In the genomic region with DNA sequence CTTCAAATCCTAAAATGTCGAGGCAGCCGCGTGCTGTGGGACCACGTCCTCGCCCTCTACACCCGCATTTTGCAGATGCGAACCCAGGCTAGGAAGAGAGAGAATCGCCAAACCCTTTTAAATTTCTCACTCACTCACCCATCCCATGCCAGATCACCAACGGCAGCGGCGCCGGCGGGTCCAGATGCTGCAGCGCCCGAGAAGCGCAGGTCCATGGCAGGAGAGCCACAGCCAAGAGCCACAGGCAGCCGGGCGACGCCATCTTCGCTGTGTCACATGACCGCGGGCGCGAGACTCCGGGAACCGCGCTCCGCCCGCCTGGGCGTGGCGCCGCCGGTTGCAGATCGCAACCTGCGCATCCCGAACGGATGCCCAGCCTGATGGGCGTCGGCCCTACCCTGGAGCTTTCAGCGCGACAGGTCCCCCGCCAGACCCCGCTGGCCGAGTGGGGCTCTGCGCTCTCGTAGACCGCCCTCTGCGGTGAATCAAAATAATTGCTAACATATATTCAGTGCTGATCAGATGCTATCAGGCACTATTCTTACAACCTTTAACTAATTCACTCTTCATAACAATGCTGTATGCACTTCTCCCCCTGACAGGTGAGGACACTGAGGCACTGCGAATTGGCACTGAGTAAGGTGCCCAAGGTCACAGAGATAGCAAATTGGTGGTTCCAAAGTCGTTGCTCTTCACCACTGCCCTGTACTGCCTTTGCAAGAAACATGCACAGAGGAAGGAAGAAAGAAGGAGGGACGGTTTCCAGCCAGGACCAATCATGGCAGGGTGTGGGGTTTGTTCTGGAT, we compare ENCODE assay signal across 8 cellular contexts. TPM values are rescaled to one million over a fixed set of nuclear protein-coding genes. Genes with fewer than 3 reads are reported as not detected.
A peak's percentile ranks its signal among the peaks of the same experiment; 100 is the strongest.
DNase-seq lines count a peak whose midpoint lies in the region; ATAC-seq and TF ChIP-seq lines count a peak whose summit lies in the region.

A gene (minus strand): TSS at position 276 of the 806 bp plus-strand sequence. CDS start 14 bp downstream, at position 262.

- ATAC-seq in GM21737 (IDR thresholded peaks at IDR 0.05; ENCODE audit: unreplicated experiment): peak; percentile 80
- peak; percentile 94 to 97 for ATAC-seq in activated naive CD4-positive, alpha-beta T cell treated with anti-CD3 and anti-CD28 coated beads, Interleukin-2, amount 50 U/mL, for 72 hours
- ATAC-seq in thoracic aorta (ENCODE audit: insufficient number of reproducible peaks, low FRiP score, low read depth): peak; percentile 65

- H3K9me3 ChIP-seq in MG63: no peaks in the 10 kb centered on the region
- H3K9me3 ChIP-seq in thoracic aorta: no peaks in the 10 kb centered on the region

- peaks cover 7 to 23% of the 10 kb centered on the region in 2 donors for H3K36me3 Mint-ChIP-seq in activated naive CD4-positive, alpha-beta T cell treated with anti-CD3 and anti-CD28 coated beads, Interleukin-2, amount 50 U/mL, for 72 hours
- H3K36me3 Mint-ChIP-seq in glutamatergic neuron (ENCODE audit: unreplicated experiment) (no peaks in the 10 kb centered on the region), osteocyte (ENCODE audit: unreplicated experiment) (peaks cover 5% of the 10 kb centered on the region)

- TF ChIP-seq CTCF in glutamatergic neuron (IDR thresholded peaks at IDR 0.05; ENCODE audit: partially characterized antibody, unreplicated experiment) (no peak), osteocyte (IDR thresholded peaks at IDR 0.05) (peak; percentile 48), thoracic aorta (IDR thresholded peaks at IDR 0.05) (no peak)

- H3K4me1 Mint-ChIP-seq in glutamatergic neuron (ENCODE audit: low read depth, unreplicated experiment): peaks cover 4% of the 10 kb centered on the region
- peaks cover 21% of the 10 kb centered on the region for H3K4me1 Mint-ChIP-seq in osteocyte (ENCODE audit: unreplicated experiment)

- peaks cover 0 to 18% of the 10 kb centered on the region in 2 donors for H3K4me1 ChIP-seq in thoracic aorta (ENCODE audit: control insufficient read depth in 1 of 2, low read depth in 2 of 2)

- peak; percentile 92 for DNase-seq in DMS53 (lab: John Stamatoyannopoulos, UW)
- DNase-seq in MG63: peak; percentile 79
- DNase-seq in SKM-1 (lab: John Stamatoyannopoulos, UW; ENCODE audit: unreplicated experiment): peak; percentile 23
- peak; percentile 80 to 86 for DNase-seq in activated naive CD4-positive, alpha-beta T cell treated with anti-CD3 and anti-CD28 coated beads, Interleukin-2, amount 50 U/mL, for 72 hours (ENCODE audit: low spot score in 2 of 2)
- DNase-seq in glutamatergic neuron: peak; percentile 88
- peak; percentile 90 for DNase-seq in osteocyte (ENCODE audit: extremely low spot score, unreplicated experiment)
- peak; percentile 25 for DNase-seq in thoracic aorta (ENCODE audit: low spot score)

- H3K27me3 ChIP-seq in MG63 (no peaks in the 10 kb centered on the region), thoracic aorta (replicated peaks; ENCODE audit: insufficient read depth) (no peaks in the 10 kb centered on the region)

- peak within 1 kb of the TSS; percentile 56 to 65 for H3K27ac ChIP-seq in thoracic aorta

- H3K4me3 Mint-ChIP-seq in glutamatergic neuron (ENCODE audit: unreplicated experiment): peak within 1 kb of the TSS; percentile 99
- peak within 1 kb of the TSS; percentile 89 for H3K4me3 Mint-ChIP-seq in osteocyte (ENCODE audit: unreplicated experiment)

- H3K9me3 Mint-ChIP-seq in activated naive CD4-positive, alpha-beta T cell treated with anti-CD3 and anti-CD28 coated beads, Interleukin-2, amount 50 U/mL, for 72 hours: peaks cover under 1 to 1% of the 10 kb centered on the region in 2 donors
- H3K9me3 Mint-ChIP-seq in glutamatergic neuron (ENCODE audit: unreplicated experiment): peaks cover 7% of the 10 kb centered on the region
- H3K9me3 Mint-ChIP-seq in osteocyte (ENCODE audit: unreplicated experiment): peaks cover 5% of the 10 kb centered on the region

- H3K36me3 ChIP-seq in MG63 (no peaks in the 10 kb centered on the region; the same call in 1 of the 2 replicates), thoracic aorta (no peaks in the 10 kb centered on the region)

- H3K27me3 Mint-ChIP-seq in glutamatergic neuron (ENCODE audit: unreplicated experiment) (peaks cover 8% of the 10 kb centered on the region), osteocyte (ENCODE audit: unreplicated experiment) (peaks cover 15% of the 10 kb centered on the region)

- H3K27ac Mint-ChIP-seq in activated naive CD4-positive, alpha-beta T cell treated with anti-CD3 and anti-CD28 coated beads, Interleukin-2, amount 50 U/mL, for 72 hours: peak within 1 kb of the TSS; percentile 92 to 95
- H3K27ac Mint-ChIP-seq in glutamatergic neuron (ENCODE audit: unreplicated experiment): peak within 1 kb of the TSS; percentile 93
- H3K27ac Mint-ChIP-seq in osteocyte (ENCODE audit: unreplicated experiment): peak within 1 kb of the TSS; percentile 85

- peak within 1 kb of the TSS; percentile 92 for H3K4me3 ChIP-seq in MG63
- H3K4me3 ChIP-seq in thoracic aorta: peak within 1 kb of the TSS; percentile 88

RNA-seq across cellular contexts. Expression of the gene that starts here (rescaled TPM):
- 67.5 and 97.0 TPM in 2 replicates for total RNA-seq in MG63 (2014; rRNA removed; shearing (Covaris generic); ENCODE audit: low replicate concordance)
- total RNA-seq in activated naive CD4-positive, alpha-beta T cell treated with anti-CD3 and anti-CD28 coated beads, Interleukin-2, amount 50 U/mL, for 72 hours: 10 to 100 TPM; 81.8 to 84.1 TPM
- total RNA-seq in glutamatergic neuron (ENCODE audit: unreplicated experiment) (32.5 TPM), osteocyte (62.6 and 72.1 TPM in 2 replicates), thoracic aorta (10 to 100 TPM; 68.5 to 89.8 TPM)

Comparison
In these comparisons a context has a peak if more than half of its experiments do, and no peak if none do; other contexts are left out.
1. Peak in every context shown above with its lines: DNase-seq, ATAC-seq, H3K4me3 ChIP-seq and H3K27ac ChIP-seq.
2. DNase-seq: peak in every context shown above with its lines; median percentile 92 in DMS53; 90 in osteocyte; 88 in glutamatergic neuron; 83 in activated naive CD4-positive, alpha-beta T cell treated with anti-CD3 and anti-CD28 coated beads, Interleukin-2, amount 50 U/mL, for 72 hours; 79 in MG63; 25 in thoracic aorta; 23 in SKM-1.